Comparison of ENCODE assay signal across 1 cellular context in genomic region chr11:65555693-65556231, GRCh38.
TF ChIP-seq lines count a peak whose summit lies in the region.

No MANE protein-coding gene starts in this region.

TF ChIP-seq in HepG2, 621 proteins besides CTCF, POLR2A, EP300 and RAD21 (continued from another document):
- no peak for TF ChIP-seq ZHX1 (CRISPR knock-in tag; IDR thresholded peaks at IDR 0.05; ENCODE audit: low read depth)
- peak; percentile 64 for TF ChIP-seq NR2F6 (IDR thresholded peaks at IDR 0.05)
- TF ChIP-seq NR2F6 (CRISPR knock-in tag; IDR thresholded peaks at IDR 0.05) = peak; percentile 84
- TF ChIP-seq NCOA2 (CRISPR knock-in tag; IDR thresholded peaks at IDR 0.05) = peak; percentile 13; the same call in 1 of the 2 replicates
- no peak for TF ChIP-seq SP1 (IDR thresholded peaks at IDR 0.05)
- TF ChIP-seq SP1 (CRISPR knock-in tag; IDR thresholded peaks at IDR 0.05) = 0 out of 2 replicates have a peak, but pooled peaks have one; percentile 10
- TF ChIP-seq THAP9 (CRISPR knock-in tag; IDR thresholded peaks at IDR 0.05; ENCODE audit: borderline replicate concordance) = no peak
- TF ChIP-seq ARID5B (CRISPR knock-in tag; IDR thresholded peaks at IDR 0.05) = peak; percentile 46; the same call in 1 of the 2 replicates
- no peak for TF ChIP-seq ZNF17 (CRISPR knock-in tag; IDR thresholded peaks at IDR 0.05)
- TF ChIP-seq ZFY (CRISPR knock-in tag; IDR thresholded peaks at IDR 0.05) = peak; percentile 51; the same call in 1 of the 2 replicates
- TF ChIP-seq CERS6 (CRISPR knock-in tag; IDR thresholded peaks at IDR 0.05) = no peak
- no peak for TF ChIP-seq NR0B2 (CRISPR knock-in tag; IDR thresholded peaks at IDR 0.05)
- TF ChIP-seq JUN (CRISPR knock-in tag; IDR thresholded peaks at IDR 0.05) = no peak
